In genomic region chr6:20403080-20403765, GRCh38 we compare ENCODE assay signal across 8 cellular contexts. TPM values are rescaled to one million over a fixed set of nuclear protein-coding genes. Genes with fewer than 3 reads are reported as not detected.
A peak's percentile ranks its signal among the peaks of the same experiment; 100 is the strongest.
DNase-seq lines count a peak whose midpoint lies in the region; ATAC-seq and TF ChIP-seq lines count a peak whose summit lies in the region.

No MANE protein-coding gene starts in this region.

- DNase-seq in AG20443 (ENCODE audit: low spot score) (peak; percentile 86), NCI-H510A (lab: John Stamatoyannopoulos, UW) (peak; percentile 87), colonic mucosa (peak; percentile 93), left lung (peak; percentile 97 to 100)
- DNase-seq in activated CD4-positive, alpha-beta T cell treated with anti-CD3 and anti-CD28 coated beads for 48 hours: peak; percentile 92
- peak; percentile 90 for DNase-seq in stimulated activated CD4-positive, alpha-beta T cell treated with anti-CD3 and anti-CD28 coated beads, Interleukin-2, amount 100 ng/mL, for 4 hours (ENCODE audit: low read depth)

- H3K36me3 ChIP-seq in colonic mucosa (no peaks in the 10 kb centered on the region), left lung (no peaks in the 10 kb centered on the region)

- TF ChIP-seq POLR2A in GM18951 (IDR thresholded peaks at IDR 0.05; ENCODE audit: extremely low read depth, insufficient read depth, insufficient read length): peak; percentile 63

- peak overlapping the region; percentile 83 to 96 for H3K9ac ChIP-seq in colonic mucosa (ENCODE audit: low read depth in 2 of 2, low read length in 2 of 2)

- H3K9me3 ChIP-seq in colonic mucosa (no peaks in the 10 kb centered on the region), left lung (no peaks in the 10 kb centered on the region)

- H3K4me3 ChIP-seq in colonic mucosa (peak overlapping the region; percentile 79), left lung (peak overlapping the region; percentile 76 to 87)

- in situ Hi-C loops in GM18951 (cut with MboI; ENCODE audit: low sequenced_read_pairs, unreplicated experiment): no loop called here

- H3K4me1 ChIP-seq in colonic mucosa: no peaks in the 10 kb centered on the region
- peaks cover 0 to 46% of the 10 kb centered on the region in 2 donors for H3K4me1 ChIP-seq in left lung

- TF ChIP-seq CTCF in colonic mucosa (IDR thresholded peaks at IDR 0.05) (no peak), left lung (IDR thresholded peaks at IDR 0.05) (no peak)

- intact Hi-C loops in colonic mucosa (cut with DNase I) (no loop called here), left lung (cut with DNase I) (no loop called here)

- H3K27me3 ChIP-seq in colonic mucosa (no peaks in the 10 kb centered on the region), left lung (no peaks in the 10 kb centered on the region)

- peak; percentile 45 for ATAC-seq in HG03175 (IDR thresholded peaks at IDR 0.05; ENCODE audit: unreplicated experiment)
- peak; percentile 72 for ATAC-seq in left lung

- H3K27ac ChIP-seq in colonic mucosa: peak overlapping the region; percentile 83
- H3K27ac ChIP-seq in left lung: peak overlapping the region; percentile 91 to 96

RNA-seq across cellular contexts. Expression of gene E2F3, which starts 1.5 kb away (rescaled TPM):
- total RNA-seq in colonic mucosa: 10 to 100 TPM in 1 of 2 donors, 1 to 10 TPM in 1; 10.0 to 11.2 TPM
- total RNA-seq in left lung: 10 to 100 TPM; 11.4 to 18.6 TPM

Comparison
In these comparisons a context has a peak if more than half of its experiments do, and no peak if none do; other contexts are left out.
1. Peak in every context shown above with its lines: DNase-seq, ATAC-seq, H3K4me3 ChIP-seq and H3K27ac ChIP-seq.